ENCODE assay signal across 16 cellular contexts in the genomic region with DNA sequence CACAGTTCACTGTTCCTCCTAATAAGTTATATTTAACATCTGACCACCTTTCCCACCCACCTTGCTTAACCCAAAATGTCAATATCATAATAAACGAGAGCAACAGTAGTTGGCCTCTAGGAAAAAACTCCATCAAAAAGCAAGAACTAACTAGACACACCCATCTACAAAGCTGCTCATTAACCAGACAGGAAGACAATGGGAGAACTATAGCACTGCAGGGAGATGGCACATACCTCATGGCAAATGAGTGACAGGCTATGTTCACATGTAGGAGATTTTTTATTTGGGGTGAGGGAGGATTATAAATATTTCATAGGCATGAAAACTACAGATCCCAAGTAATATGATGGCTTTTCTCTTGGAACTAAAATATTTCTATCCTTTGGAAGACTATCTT.
"Had no signal": no experiment of that assay in that cellular context is flagged by ENCODE, and none has a peak within 500 bp of the region (broad histone marks: within the 10 kb centered on the region; RNA-seq: fewer than 3 reads in every experiment).

No MANE protein-coding gene starts in this region.

- ATAC-seq: gastroesophageal sphincter; left ventricle myocardium superior; naive thymus-derived CD4-positive, alpha-beta T cell; sciatic nerve had no signal

- DNase-seq: esophagus squamous epithelium; foreskin fibroblast; glutamatergic neuron; islet precursor cell; left ventricle myocardium superior; mesenchymal stem cell; naive thymus-derived CD4-positive, alpha-beta T cell; nephron progenitor cell; retina; stimulated activated CD4-positive, alpha-beta T cell treated with anti-CD3 and anti-CD28 coated beads, Interleukin-12 subunit alpha, Interleukin-12 subunit beta, amount 100 ng/mL, for 4 hours; stimulated activated naive CD4-positive, alpha-beta T cell; stomach; substantia nigra; trophoblast cell had no signal
